ENCODE assay signal across 11 cellular contexts in the genomic region with DNA sequence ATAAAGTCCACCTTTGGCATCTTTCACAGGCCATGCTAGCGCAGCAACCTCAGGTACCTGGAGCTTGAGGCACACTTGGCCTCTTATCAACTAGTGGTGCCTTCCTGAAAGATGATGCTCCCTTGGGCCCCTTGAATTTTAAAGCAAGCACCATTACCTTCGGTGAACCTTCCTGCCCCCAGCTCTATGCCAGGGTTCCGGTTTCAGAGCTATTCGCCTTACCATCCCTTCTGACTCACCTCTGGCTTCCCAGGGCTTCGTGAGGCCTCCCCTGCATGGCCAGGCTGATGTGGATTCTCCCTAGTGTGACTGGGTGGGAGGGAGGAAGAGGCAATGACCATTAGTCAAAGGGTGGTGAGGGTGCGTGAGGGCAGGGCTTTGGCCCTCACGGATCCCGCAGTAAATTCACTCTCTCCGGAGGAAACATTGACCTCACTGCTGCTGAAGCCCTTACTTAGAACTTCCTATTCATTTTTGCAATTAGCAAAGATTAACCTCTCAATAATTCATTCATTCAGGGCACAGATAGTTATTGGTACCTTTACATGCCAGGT. TPM values are rescaled to one million over a fixed set of nuclear protein-coding genes. Genes with fewer than 3 reads are reported as not detected.
DNase-seq lines count a peak whose midpoint lies in the region; ATAC-seq and TF ChIP-seq lines count a peak whose summit lies in the region.
"Had no signal": no experiment of that assay in that cellular context is flagged by ENCODE, and none has a peak within 500 bp of the region (broad histone marks: within the 10 kb centered on the region; RNA-seq: fewer than 3 reads in every experiment).

No MANE protein-coding gene starts in this region.

- no peak for TF ChIP-seq CTCF in natural killer cell (IDR thresholded peaks at IDR 0.05)

- no peaks in the 10 kb centered on the region for H3K27me3 ChIP-seq in muscle layer of colon (ENCODE audit: control insufficient read depth in 1 of 2, insufficient read depth in 2 of 2, low read length in 2 of 2)
- H3K27me3 ChIP-seq: BLaER1 had no signal

- no peaks in the 10 kb centered on the region for H3K9me3 ChIP-seq in muscle layer of colon (ENCODE audit: low read length)
- H3K9me3 ChIP-seq: BLaER1 had no signal

- H3K4me1 Mint-ChIP-seq in natural killer cell treated with Interleukin-12 subunit alpha and Interleukin-12 subunit beta and Interleukin-15 and Interleukin-18, amount 100 ng/mL, for 72 hours (ENCODE audit: low read depth in 2 of 2) = peaks cover 61 to 68% of the 10 kb centered on the region in 2 donors
- peaks cover 6 to 10% of the 10 kb centered on the region in 2 donors for H3K4me1 Mint-ChIP-seq in natural killer cell
- H3K4me1 Mint-ChIP-seq: central memory CD8-positive, alpha-beta T cell had no signal

- H3K4me3 ChIP-seq in muscle layer of colon (ENCODE audit: low read depth in 1 of 2, low read length in 2 of 2) = no peak overlapping the region
- H3K4me3 ChIP-seq: BLaER1 had no signal

- H3K4me3 Mint-ChIP-seq in natural killer cell treated with Interleukin-12 subunit alpha and Interleukin-12 subunit beta and Interleukin-15 and Interleukin-18, amount 100 ng/mL, for 72 hours = peak overlapping the region; percentile 21
- no peak overlapping the region for H3K4me3 Mint-ChIP-seq in natural killer cell
- H3K4me3 Mint-ChIP-seq: central memory CD8-positive, alpha-beta T cell had no signal

- no peaks in the 10 kb centered on the region for H3K36me3 ChIP-seq in muscle layer of colon (ENCODE audit: insufficient read depth, low read length)
- H3K36me3 ChIP-seq: BLaER1 had no signal

- H3K9ac ChIP-seq in muscle layer of colon (ENCODE audit: low read length) = no peak overlapping the region
- H3K9ac ChIP-seq: BLaER1 had no signal

- H3K9me3 Mint-ChIP-seq in natural killer cell treated with Interleukin-12 subunit alpha and Interleukin-12 subunit beta and Interleukin-15 and Interleukin-18, amount 100 ng/mL, for 72 hours = no peaks in the 10 kb centered on the region
- H3K9me3 Mint-ChIP-seq in natural killer cell = no peaks in the 10 kb centered on the region
- H3K9me3 Mint-ChIP-seq: central memory CD8-positive, alpha-beta T cell had no signal

- no peaks in the 10 kb centered on the region for H3K27me3 Mint-ChIP-seq in natural killer cell treated with Interleukin-12 subunit alpha and Interleukin-12 subunit beta and Interleukin-15 and Interleukin-18, amount 100 ng/mL, for 72 hours
- no peaks in the 10 kb centered on the region for H3K27me3 Mint-ChIP-seq in natural killer cell (ENCODE audit: low read depth in 2 of 2)
- H3K27me3 Mint-ChIP-seq: central memory CD8-positive, alpha-beta T cell had no signal

- no peak for ATAC-seq in natural killer cell treated with Interleukin-12 subunit alpha and Interleukin-12 subunit beta and Interleukin-15 and Interleukin-18, amount 100 ng/mL, for 72 hours
- no peak for ATAC-seq in natural killer cell

- no peak for DNase-seq in natural killer cell treated with Interleukin-12 subunit alpha and Interleukin-12 subunit beta and Interleukin-15 and Interleukin-18, amount 100 ng/mL, for 72 hours (ENCODE audit: low spot score)
- DNase-seq in natural killer cell (no peak), caudate nucleus (lab: John Stamatoyannopoulos, UW) (no peak), NCI-H2196 (lab: John Stamatoyannopoulos, UW; ENCODE audit: unreplicated experiment) (no peak), D341Med (ENCODE audit: low spot score) (no peak), nucleus accumbens (lab: John Stamatoyannopoulos, UW) (no peak)
- no peak for DNase-seq in activated CD4-positive, alpha-beta T cell treated with anti-CD3 and anti-CD28 coated beads, Interleukin-2, amount 50 U/mL, for 48 hours
- DNase-seq: NCI-H2029 had no signal

- H3K27ac ChIP-seq in caudate nucleus (ENCODE audit: low read depth, low read length) = peak overlapping the region; percentile 65
- H3K27ac ChIP-seq in muscle layer of colon (ENCODE audit: low read depth, low read length) = peak overlapping the region; percentile 17
- H3K27ac ChIP-seq: BLaER1 had no signal

- no peaks in the 10 kb centered on the region for H3K36me3 Mint-ChIP-seq in natural killer cell treated with Interleukin-12 subunit alpha and Interleukin-12 subunit beta and Interleukin-15 and Interleukin-18, amount 100 ng/mL, for 72 hours
- no peaks in the 10 kb centered on the region for H3K36me3 Mint-ChIP-seq in natural killer cell

- H3K27ac Mint-ChIP-seq in natural killer cell treated with Interleukin-12 subunit alpha and Interleukin-12 subunit beta and Interleukin-15 and Interleukin-18, amount 100 ng/mL, for 72 hours = peak overlapping the region; percentile 71 to 92
- H3K27ac Mint-ChIP-seq in natural killer cell = peak overlapping the region in 1 of 2 donors; percentile 37

- peaks cover 5% of the 10 kb centered on the region for H3K4me1 ChIP-seq in muscle layer of colon (ENCODE audit: insufficient read depth, low read length)

- intact Hi-C loops in natural killer cell (cut with micrococcal nuclease) = no loop called here

RNA-seq across cellular contexts. Expression of gene BHLHE40, which starts 16.3 kb away (rescaled TPM):
- 100 to 1,000 TPM; 579 to 941 TPM for total RNA-seq in natural killer cell treated with Interleukin-12 subunit alpha and Interleukin-12 subunit beta and Interleukin-15 and Interleukin-18, amount 100 ng/mL, for 72 hours
- 100 to 1,000 TPM; 512 to 725 (median 719) TPM for total RNA-seq in natural killer cell
